In genomic region chr17:82781894-82782274, GRCh38 we compare ENCODE assay signal across 8 cellular contexts. TPM values are rescaled to one million over a fixed set of nuclear protein-coding genes. Genes with fewer than 3 reads are reported as not detected.
A peak's percentile ranks its signal among the peaks of the same experiment; 100 is the strongest.
DNase-seq lines count a peak whose midpoint lies in the region; ATAC-seq, FAIRE-seq and TF ChIP-seq lines count a peak whose summit lies in the region.

No MANE protein-coding gene starts in this region.

- H3K4me3 ChIP-seq in MG63, result no peak overlapping the region
- no peak overlapping the region for H3K4me3 ChIP-seq in pancreas
- H3K4me3 ChIP-seq in thyroid gland (replicated peaks in 1 of 3), result no peak overlapping the region

- no peaks in the 10 kb centered on the region for H3K4me1 ChIP-seq in pancreas
- H3K4me1 ChIP-seq in thyroid gland, result peaks cover 5 to 8% of the 10 kb centered on the region in 2 donors

- H3K36me3 ChIP-seq in MG63, result peaks cover 21% of the 10 kb centered on the region
- no peaks in the 10 kb centered on the region for H3K36me3 ChIP-seq in pancreas
- peaks cover 0 to 3% of the 10 kb centered on the region in 2 donors for H3K36me3 ChIP-seq in thyroid gland

- peak; percentile 86 to 96 (median 94) for TF ChIP-seq CTCF in pancreas (IDR thresholded peaks at IDR 0.05)
- peak; percentile 95 to 99 (median 98) for TF ChIP-seq CTCF in thyroid gland (IDR thresholded peaks at IDR 0.05)

- no peak overlapping the region for H3K27ac ChIP-seq in pancreas
- peak overlapping the region in 2 of 3 donors; percentile 43 to 56 for H3K27ac ChIP-seq in thyroid gland

- DNase-seq in NCI-H2081 (lab: John Stamatoyannopoulos, UW) (peak; percentile 74 to 79), NCI-H2081 treated with DMSO at 0.1 percent for 48 hours (lab: John Stamatoyannopoulos, UW) (no peak), MG63 (peak; percentile 71), SK-N-DZ (ENCODE audit: low spot score) (peak; percentile 65), germinal center (ENCODE audit: low spot score) (peak; percentile 95), pancreas (peak; percentile 66 to 92 (median 83)), thyroid gland (peak; percentile 86 to 89)
- DNase-seq in activated gamma-delta T cell treated with anti-CD3 and anti-CD28 coated beads, Interleukin-2, amount 50 U/mL, for 16 hours (ENCODE audit: low read depth), result peak; percentile 82

- 21% methylated on average over 8 of the region's 8 CpGs for WGBS in pancreas, 2 donors
- WGBS in thyroid gland, 2 donors, result 16 to 23% methylated on average over 7 to 8 of the region's 8 CpGs

- no peak for TF ChIP-seq POLR2A in thyroid gland (IDR thresholded peaks at IDR 0.05)

- ATAC-seq in pancreas, result peak; percentile 96 to 100 (median 98)

- no peaks in the 10 kb centered on the region for H3K27me3 ChIP-seq in MG63
- H3K27me3 ChIP-seq in pancreas, result no peaks in the 10 kb centered on the region
- H3K27me3 ChIP-seq in thyroid gland, result no peaks in the 10 kb centered on the region

- FAIRE-seq in pancreas (lab: Jason Lieb, UNC), result no peak

- intact Hi-C loops in pancreas (cut with DNase I) (loop anchor here in 1 of 3 donors (5.0 to 10.0 kb wide), 2 partner anchors 133 to 295 kb away; partner anchors contain the start of gene METRNL), thyroid gland (cut with DNase I) (loop anchor here (5.0 kb wide), 1 partner anchor 135 kb away; no protein-coding TSS in a partner anchor)

- H3K9me3 ChIP-seq in MG63 (no peaks in the 10 kb centered on the region), pancreas (no peaks in the 10 kb centered on the region), thyroid gland (no peaks in the 10 kb centered on the region)

RNA-seq across cellular contexts. Expression of gene TBCD, which starts 30.0 kb away (rescaled TPM):
- 45.7 and 73.6 TPM in 2 replicates for total RNA-seq in MG63 (2014; rRNA removed; shearing (Covaris generic); ENCODE audit: low replicate concordance)
- 62.0 and 86.2 TPM in 2 replicates for polyA plus RNA-seq in SK-N-DZ (2014; cell fraction: cytosol; rRNA removed)
- 290 and 425 TPM in 2 replicates for polyA plus RNA-seq in SK-N-DZ (2014; cell fraction: nucleus; rRNA removed)
- total RNA-seq in pancreas (10 to 100 TPM; 28.7 to 54.7 (median 36.8) TPM), thyroid gland (10 to 100 TPM; 72.6 to 85.9 (median 79.6) TPM)
- 100 to 1,000 TPM; 121 to 161 TPM for polyA plus RNA-seq in pancreas

RNA-seq across cellular contexts. Expression of gene FN3K, which starts 46.5 kb away (rescaled TPM):
- total RNA-seq in MG63 (2014; rRNA removed; shearing (Covaris generic); ENCODE audit: low replicate concordance), result not detected in 2 replicates
- polyA plus RNA-seq in SK-N-DZ (2014; cell fraction: cytosol; rRNA removed), result 2.8 and 7.0 TPM in 2 replicates
- polyA plus RNA-seq in SK-N-DZ (2014; cell fraction: nucleus; rRNA removed), result 18.1 and 24.9 TPM in 2 replicates
- total RNA-seq in pancreas, result 10 to 100 TPM; 13.2 to 24.3 (median 18.6) TPM
- 10 to 100 TPM; 16.8 to 23.4 TPM for polyA plus RNA-seq in pancreas
- 10 to 100 TPM in 3 of 4 donors, 1 to 10 TPM in 1; 7.2 to 13.3 (median 12.0) TPM for total RNA-seq in thyroid gland

RNA-seq across cellular contexts. Expression of gene ZNF750, which starts 57.9 kb away (rescaled TPM):
- total RNA-seq in MG63 (2014; rRNA removed; shearing (Covaris generic); ENCODE audit: low replicate concordance), result not detected in 2 replicates
- polyA plus RNA-seq in SK-N-DZ (2014; cell fraction: cytosol; rRNA removed), result not detected in 2 replicates
- not detected in 2 replicates for polyA plus RNA-seq in SK-N-DZ (2014; cell fraction: nucleus; rRNA removed)
- not detected for total RNA-seq in pancreas
- polyA plus RNA-seq in pancreas, result under 1 TPM; 0.02 to 0.08 TPM
- 1 to 10 TPM; 3.0 to 6.0 (median 4.5) TPM for total RNA-seq in thyroid gland

Comparison
In these comparisons a context has a peak if more than half of its experiments do, and no peak if none do; other contexts are left out.
1. H3K27ac ChIP-seq: peak in thyroid gland (2 of 3); none in pancreas (0 of 4).